ENCODE assay signal across 1 cellular context in the genomic region with DNA sequence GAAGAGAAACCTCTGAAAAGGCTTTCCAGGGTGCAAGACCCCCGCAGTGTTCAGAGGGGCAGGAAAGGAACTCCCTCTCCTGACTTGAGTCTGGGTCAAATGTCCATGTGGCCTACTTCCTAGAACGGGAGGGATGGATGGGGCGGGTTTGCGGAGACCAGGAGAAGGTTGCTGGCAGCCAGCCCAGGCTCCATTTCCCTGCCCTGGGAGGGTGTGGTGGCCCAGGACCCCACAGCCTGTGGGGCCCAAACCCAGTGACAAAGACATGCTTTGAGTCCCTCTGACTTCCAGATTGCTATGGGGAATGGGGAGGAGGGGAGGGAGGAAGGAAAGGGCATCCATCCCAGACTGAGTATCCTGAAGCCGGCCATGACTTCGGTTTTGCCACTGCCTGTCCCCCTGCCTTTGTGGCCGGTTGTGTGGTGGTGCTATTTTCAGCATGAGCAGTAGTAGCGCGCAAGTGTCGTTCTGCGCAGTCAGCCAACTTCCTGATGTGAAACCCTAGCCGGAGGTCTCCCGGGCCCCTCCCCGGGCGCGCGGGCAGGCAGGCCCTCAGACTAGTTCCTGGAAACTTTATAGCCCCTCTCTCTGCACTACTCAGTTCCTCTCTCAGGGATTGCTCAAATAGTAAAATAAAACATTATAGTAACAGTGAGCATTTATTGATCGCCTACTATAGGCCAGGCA.
TF ChIP-seq lines count a peak whose summit lies in the region.

No MANE protein-coding gene starts in this region.

TF ChIP-seq in IMR-90, 13 proteins besides CTCF, POLR2A, EP300 and RAD21 (continued from another document):
- TF ChIP-seq, protein P1, sequence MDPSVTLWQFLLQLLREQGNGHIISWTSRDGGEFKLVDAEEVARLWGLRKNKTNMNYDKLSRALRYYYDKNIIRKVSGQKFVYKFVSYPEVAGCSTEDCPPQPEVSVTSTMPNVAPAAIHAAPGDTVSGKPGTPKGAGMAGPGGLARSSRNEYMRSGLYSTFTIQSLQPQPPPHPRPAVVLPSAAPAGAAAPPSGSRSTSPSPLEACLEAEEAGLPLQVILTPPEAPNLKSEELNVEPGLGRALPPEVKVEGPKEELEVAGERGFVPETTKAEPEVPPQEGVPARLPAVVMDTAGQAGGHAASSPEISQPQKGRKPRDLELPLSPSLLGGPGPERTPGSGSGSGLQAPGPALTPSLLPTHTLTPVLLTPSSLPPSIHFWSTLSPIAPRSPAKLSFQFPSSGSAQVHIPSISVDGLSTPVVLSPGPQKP (IDR thresholded peaks at IDR 0.05; ENCODE audit: borderline replicate concordance, low read depth, low read length), result no peak
- TF ChIP-seq MAFK (IDR thresholded peaks at IDR 0.05; ENCODE audit: low read depth, low read length) (no peak), FOS (IDR thresholded peaks at IDR 0.05; ENCODE audit: low read depth, low read length) (no peak)
